Comparison of ENCODE assay signal across 8 cellular contexts in the genomic region with DNA sequence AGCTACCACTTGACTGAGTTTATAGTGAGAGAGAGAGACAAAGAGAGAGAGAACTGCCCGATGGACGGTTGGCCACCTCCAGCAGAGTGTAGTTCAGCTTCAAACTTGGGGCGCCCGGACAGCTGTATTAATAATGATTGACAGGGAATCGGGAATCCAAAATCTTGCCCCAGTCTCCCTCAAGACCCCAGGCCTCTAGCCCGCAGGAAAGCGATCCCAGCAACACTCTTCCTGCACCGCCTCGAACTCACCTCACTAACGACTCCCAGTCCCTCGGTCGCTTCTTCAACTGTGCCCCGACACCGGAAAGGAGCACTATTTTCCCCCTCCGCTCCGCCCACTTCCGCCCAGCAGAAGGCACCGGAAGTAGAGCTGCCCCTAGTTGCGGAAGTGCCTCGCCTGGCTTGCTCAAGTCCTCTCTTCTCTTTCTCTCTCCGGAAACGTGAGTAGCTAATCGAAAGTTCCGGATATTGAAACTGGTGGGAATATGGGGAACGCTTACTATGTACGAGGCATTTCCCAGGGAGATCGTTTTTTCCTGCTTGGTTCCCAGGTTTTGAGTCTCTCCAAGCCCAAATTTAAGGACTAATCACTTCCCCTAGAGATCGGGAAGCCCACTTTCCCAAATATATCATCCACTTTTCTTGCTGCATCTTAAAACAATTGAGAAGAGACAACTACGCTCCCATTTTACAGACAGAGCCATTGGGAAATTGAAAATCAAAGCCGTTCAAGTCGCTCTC. TPM values are rescaled to one million over a fixed set of nuclear protein-coding genes. Genes with fewer than 3 reads are reported as not detected.
DNase-seq lines count a peak whose midpoint lies in the region; ATAC-seq and TF ChIP-seq lines count a peak whose summit lies in the region.

A gene with protein sequence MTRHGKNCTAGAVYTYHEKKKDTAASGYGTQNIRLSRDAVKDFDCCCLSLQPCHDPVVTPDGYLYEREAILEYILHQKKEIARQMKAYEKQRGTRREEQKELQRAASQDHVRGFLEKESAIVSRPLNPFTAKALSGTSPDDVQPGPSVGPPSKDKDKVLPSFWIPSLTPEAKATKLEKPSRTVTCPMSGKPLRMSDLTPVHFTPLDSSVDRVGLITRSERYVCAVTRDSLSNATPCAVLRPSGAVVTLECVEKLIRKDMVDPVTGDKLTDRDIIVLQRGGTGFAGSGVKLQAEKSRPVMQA (minus strand): TSS at position 293 of the 743 bp plus-strand sequence. CDS start 19,865 bp downstream, outside the sequence.

- H3K4me2 ChIP-seq in DND-41 (ENCODE audit: insufficient read depth, low read length) (peak within 1 kb of the TSS; percentile 81), GM23338 (peak within 1 kb of the TSS; percentile 84)

- peak within 1 kb of the TSS; percentile 96 for H3K4me3 Mint-ChIP-seq in GM23338
- peak within 1 kb of the TSS; percentile 94 for H3K4me3 Mint-ChIP-seq in activated T-helper 2 cell treated with anti-CD3 and anti-CD28 coated beads, Interferon-gamma antibody, Interleukin-2, Interleukin-4, amounts not matched to agents 10 μg/mL and 5 μg/mL and 100 μg/mL, durations not matched to agents 14 hours and 24 hours and 36 hours (ENCODE audit: low read depth)
- H3K4me3 Mint-ChIP-seq in natural killer cell treated with Interleukin-12 subunit alpha and Interleukin-12 subunit beta and Interleukin-15 and Interleukin-18, amount 100 ng/mL, for 72 hours: peak within 1 kb of the TSS; percentile 92

- peak; percentile 97 for DNase-seq in DND-41
- peak; percentile 99 for DNase-seq in GM23338 (ENCODE audit: low spot score)
- peak; percentile 97 for DNase-seq in LoVo (ENCODE audit: low spot score)
- peak; percentile 93 for DNase-seq in activated T-helper 2 cell treated with anti-CD3 and anti-CD28 coated beads, Interferon-gamma antibody, Interleukin-2, Interleukin-4, amounts not matched to agents 10 μg/mL and 5 μg/mL and 100 μg/mL, durations not matched to agents 14 hours and 24 hours and 36 hours (ENCODE audit: low spot score)
- peak; percentile 97 for DNase-seq in fibroblast of mammary gland (ENCODE audit: low read depth)
- peak; percentile 98 for DNase-seq in natural killer cell treated with Interleukin-12 subunit alpha and Interleukin-12 subunit beta and Interleukin-15 and Interleukin-18, amount 100 ng/mL, for 72 hours (ENCODE audit: low spot score)
- DNase-seq in stimulated activated naive CD4-positive, alpha-beta T cell treated with Interleukin-2 at 50 U/mL for 16 hours (lab: John Stamatoyannopoulos, UW): peak; percentile 95

- H3K9me3 Mint-ChIP-seq in GM23338: no peaks in the 10 kb centered on the region
- no peaks in the 10 kb centered on the region for H3K9me3 Mint-ChIP-seq in activated T-helper 2 cell treated with anti-CD3 and anti-CD28 coated beads, Interferon-gamma antibody, Interleukin-2, Interleukin-4, amounts not matched to agents 10 μg/mL and 5 μg/mL and 100 μg/mL, durations not matched to agents 14 hours and 24 hours and 36 hours
- no peaks in the 10 kb centered on the region for H3K9me3 Mint-ChIP-seq in natural killer cell treated with Interleukin-12 subunit alpha and Interleukin-12 subunit beta and Interleukin-15 and Interleukin-18, amount 100 ng/mL, for 72 hours

- TF ChIP-seq POLR2A in Raji (IDR thresholded peaks at IDR 0.05; ENCODE audit: insufficient read depth, low read depth, low read length): peak; percentile 99

- H3K4me3 ChIP-seq in DND-41 (ENCODE audit: low read depth in 1 of 2, low read length in 2 of 2): peak within 1 kb of the TSS; percentile 37 to 67
- peak within 1 kb of the TSS; percentile 76 for H3K4me3 ChIP-seq in GM23338
- peak within 1 kb of the TSS; percentile 99 for H3K4me3 ChIP-seq in fibroblast of mammary gland (ENCODE audit: control insufficient read depth, low read depth, low read length)

- H3K27me3 Mint-ChIP-seq in GM23338 (ENCODE audit: insufficient read depth, low read depth, poor library complexity): peaks cover 6% of the 10 kb centered on the region
- no peaks in the 10 kb centered on the region for H3K27me3 Mint-ChIP-seq in activated T-helper 2 cell treated with anti-CD3 and anti-CD28 coated beads, Interferon-gamma antibody, Interleukin-2, Interleukin-4, amounts not matched to agents 10 μg/mL and 5 μg/mL and 100 μg/mL, durations not matched to agents 14 hours and 24 hours and 36 hours (ENCODE audit: low read depth)
- no peaks in the 10 kb centered on the region for H3K27me3 Mint-ChIP-seq in natural killer cell treated with Interleukin-12 subunit alpha and Interleukin-12 subunit beta and Interleukin-15 and Interleukin-18, amount 100 ng/mL, for 72 hours

- peaks cover 10% of the 10 kb centered on the region; the same call in 1 of the 2 replicates for H3F3A ChIP-seq in GM23338 (replicated peaks; ENCODE audit: low read depth)

- peaks cover 24% of the 10 kb centered on the region for H3K4me1 Mint-ChIP-seq in GM23338
- H3K4me1 Mint-ChIP-seq in activated T-helper 2 cell treated with anti-CD3 and anti-CD28 coated beads, Interferon-gamma antibody, Interleukin-2, Interleukin-4, amounts not matched to agents 10 μg/mL and 5 μg/mL and 100 μg/mL, durations not matched to agents 14 hours and 24 hours and 36 hours (ENCODE audit: low read depth): peaks cover 17% of the 10 kb centered on the region
- peaks cover 25 to 26% of the 10 kb centered on the region in 2 donors for H3K4me1 Mint-ChIP-seq in natural killer cell treated with Interleukin-12 subunit alpha and Interleukin-12 subunit beta and Interleukin-15 and Interleukin-18, amount 100 ng/mL, for 72 hours (ENCODE audit: low read depth in 2 of 2)

- H3K36me3 Mint-ChIP-seq in GM23338 (ENCODE audit: low read depth): peaks cover 6% of the 10 kb centered on the region; the same call in 2 of the 3 replicates
- peaks cover 9% of the 10 kb centered on the region for H3K36me3 Mint-ChIP-seq in activated T-helper 2 cell treated with anti-CD3 and anti-CD28 coated beads, Interferon-gamma antibody, Interleukin-2, Interleukin-4, amounts not matched to agents 10 μg/mL and 5 μg/mL and 100 μg/mL, durations not matched to agents 14 hours and 24 hours and 36 hours (ENCODE audit: low read depth)
- H3K36me3 Mint-ChIP-seq in natural killer cell treated with Interleukin-12 subunit alpha and Interleukin-12 subunit beta and Interleukin-15 and Interleukin-18, amount 100 ng/mL, for 72 hours: no peaks in the 10 kb centered on the region

- H3K4me1 ChIP-seq in DND-41 (ENCODE audit: insufficient read depth, low read length): peaks cover 21% of the 10 kb centered on the region
- peaks cover 21% of the 10 kb centered on the region for H3K4me1 ChIP-seq in GM23338 (ENCODE audit: insufficient read depth)

- intact Hi-C loops in activated T-helper 2 cell treated with anti-CD3 and anti-CD28 coated beads, Interferon-gamma antibody, Interleukin-2, Interleukin-4, amounts not matched to agents 10 μg/mL and 5 μg/mL and 100 μg/mL, durations not matched to agents 14 hours and 24 hours and 36 hours (cut with micrococcal nuclease): loop anchor here (1.0 kb wide), 1 partner anchor 13 kb away; no protein-coding TSS in a partner anchor

- peak; percentile 98 for ATAC-seq in DND-41 (ENCODE audit: insufficient read depth, low read depth)
- ATAC-seq in GM23338: peak; percentile 87
- peak; percentile 99 to 100 for ATAC-seq in natural killer cell treated with Interleukin-12 subunit alpha and Interleukin-12 subunit beta and Interleukin-15 and Interleukin-18, amount 100 ng/mL, for 72 hours

- peaks cover 11% of the 10 kb centered on the region for H3K36me3 ChIP-seq in DND-41 (ENCODE audit: insufficient read depth, low read length)
- H3K36me3 ChIP-seq in GM23338 (ENCODE audit: insufficient read depth): no peaks in the 10 kb centered on the region

- H4K20me1 ChIP-seq in DND-41 (ENCODE audit: insufficient read depth, low read length): 0 out of 2 replicates have a peak, but pooled peaks cover 2% of the 10 kb centered on the region
- H4K20me1 ChIP-seq in GM23338 (replicated peaks; ENCODE audit: insufficient read depth): peaks cover 3% of the 10 kb centered on the region; the same call in 1 of the 2 replicates

- H3K9me2 ChIP-seq in GM23338 (ENCODE audit: insufficient read depth): no peaks in the 10 kb centered on the region

- H3K27me3 ChIP-seq in DND-41 (ENCODE audit: insufficient read depth, low read length, poor library complexity) (no peaks in the 10 kb centered on the region), GM23338 (ENCODE audit: insufficient read depth) (no peaks in the 10 kb centered on the region)

- TF ChIP-seq CTCF in DND-41 (IDR thresholded peaks at IDR 0.05; ENCODE audit: borderline replicate concordance, extremely low read depth, low read length, poor library complexity, severe bottlenecking) (no peak), GM23338 (conservative IDR thresholded peaks at IDR 0.05; ENCODE audit: low read depth in 2 of 2) (0 out of 4 replicates have a peak, but pooled peaks of 1 of the 2 experiments have one; percentile 2), fibroblast of mammary gland (conservative IDR thresholded peaks at IDR 0.05; ENCODE audit: control insufficient read depth, insufficient read depth, low read depth, low read length) (no peak)

- peak within 1 kb of the TSS; percentile 60 for H3K9ac ChIP-seq in DND-41 (ENCODE audit: low read depth, low read length)

- H2AFZ ChIP-seq in DND-41 (ENCODE audit: low read depth, low read length): peak within 1 kb of the TSS; percentile 92
- H2AFZ ChIP-seq in GM23338: peak within 1 kb of the TSS; percentile 72

- peak within 1 kb of the TSS; percentile 97 for H3K27ac Mint-ChIP-seq in GM23338
- peak within 1 kb of the TSS; percentile 87 for H3K27ac Mint-ChIP-seq in activated T-helper 2 cell treated with anti-CD3 and anti-CD28 coated beads, Interferon-gamma antibody, Interleukin-2, Interleukin-4, amounts not matched to agents 10 μg/mL and 5 μg/mL and 100 μg/mL, durations not matched to agents 14 hours and 24 hours and 36 hours
- peak within 1 kb of the TSS; percentile 81 to 95 for H3K27ac Mint-ChIP-seq in natural killer cell treated with Interleukin-12 subunit alpha and Interleukin-12 subunit beta and Interleukin-15 and Interleukin-18, amount 100 ng/mL, for 72 hours

- H3K9me3 ChIP-seq in DND-41 (ENCODE audit: insufficient read depth, low read length, severe bottlenecking): no peaks in the 10 kb centered on the region

- H3K27ac ChIP-seq in DND-41 (ENCODE audit: low read length) (peak within 1 kb of the TSS; percentile 81), GM23338 (ENCODE audit: low read depth) (peak within 1 kb of the TSS; percentile 83)

- H3K79me2 ChIP-seq in DND-41 (ENCODE audit: insufficient read depth, low read length) (peaks cover 41% of the 10 kb centered on the region), GM23338 (replicated peaks; ENCODE audit: insufficient read depth) (peaks cover 46% of the 10 kb centered on the region)

TF ChIP-seq in GM23338, 12 proteins besides CTCF, POLR2A, EP300 and RAD21 (continues in another document):
- TF ChIP-seq NANOG (IDR thresholded peaks at IDR 0.05; ENCODE audit: borderline replicate concordance): peak; percentile 29; the same call in 1 of the 2 replicates

RNA-seq across cellular contexts. Expression of the gene that starts here (rescaled TPM):
- total RNA-seq in GM23338 (2014; rRNA removed; shearing (Covaris generic)): 88.5 and 89.8 TPM in 2 replicates
- 141 and 143 TPM in 2 replicates for polyA plus RNA-seq in GM23338 (2016; fragmentation: Nextera tagmentation; extraction: Ambion mirVana)
- 64.8 and 67.1 TPM in 2 replicates for total RNA-seq in activated T-helper 2 cell treated with anti-CD3 and anti-CD28 coated beads, Interferon-gamma antibody, Interleukin-2, Interleukin-4, amounts not matched to agents 10 μg/mL and 5 μg/mL and 100 μg/mL, durations not matched to agents 14 hours and 24 hours and 36 hours
- total RNA-seq in natural killer cell treated with Interleukin-12 subunit alpha and Interleukin-12 subunit beta and Interleukin-15 and Interleukin-18, amount 100 ng/mL, for 72 hours: 10 to 100 TPM; 70.6 to 75.2 TPM

Comparison
In these comparisons a context has a peak if more than half of its experiments do, and no peak if none do; other contexts are left out.
1. Peak in every context shown above with its lines: DNase-seq, ATAC-seq, H3K4me3 ChIP-seq and H3K27ac ChIP-seq.